Comparison of ENCODE assay signal across 7 cellular contexts in genomic region chr6:159848552-159848951, GRCh38. TPM values are rescaled to one million over a fixed set of nuclear protein-coding genes. Genes with fewer than 3 reads are reported as not detected.
"Had no signal": no experiment of that assay in that cellular context is flagged by ENCODE, and none has a peak within 500 bp of the region (broad histone marks: within the 10 kb centered on the region; RNA-seq: fewer than 3 reads in every experiment).

No MANE protein-coding gene starts in this region.

RNA-seq across cellular contexts. Expression of gene MAS1, which starts 42.2 kb away (rescaled TPM):
- total RNA-seq: GM23248, H1, H4, H7, HFFc6 had no signal
- polyA plus RNA-seq: GM23248, GM23338 had no signal

RNA-seq across cellular contexts. Expression of gene PNLDC1, which starts 48.5 kb away (rescaled TPM):
- total RNA-seq: GM23248, GM23338, H4, H7, H9, HFFc6 had no signal
- polyA plus RNA-seq: GM23248, GM23338 had no signal
